Comparison of ENCODE assay signal across 21 cellular contexts in the genomic region with DNA sequence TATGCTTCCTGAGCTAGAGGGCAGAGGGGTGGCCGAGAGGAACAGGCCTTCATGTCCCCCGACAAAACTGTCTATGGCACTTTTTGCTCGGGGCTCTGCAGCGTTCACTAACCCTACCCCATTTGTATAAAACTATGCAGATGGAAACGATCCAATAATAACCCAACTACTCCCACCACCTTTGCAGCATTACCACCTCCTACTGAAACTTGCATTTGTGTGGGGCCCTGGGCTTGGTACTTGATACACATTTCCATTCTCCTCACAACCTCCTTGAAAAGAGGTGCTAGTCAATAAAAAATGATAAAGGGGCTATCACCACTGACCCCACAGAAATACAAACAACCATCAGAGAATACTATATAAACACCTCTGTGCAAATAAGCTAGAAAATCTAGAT.
"Had no signal": no experiment of that assay in that cellular context is flagged by ENCODE, and none has a peak within 500 bp of the region (broad histone marks: within the 10 kb centered on the region; RNA-seq: fewer than 3 reads in every experiment).

No MANE protein-coding gene starts in this region.

- ATAC-seq: activated T-cell treated with anti-CD3 and anti-CD28 coated beads, Interleukin-2, amount 50 U/mL, for 72 hours; T-helper 17 cell had no signal

- H3K9me3 ChIP-seq: adrenal gland had no signal

- H3K4me3 Mint-ChIP-seq: activated CD4-positive, alpha-beta memory T cell treated with anti-CD3 and anti-CD28 coated beads, Interleukin-2, amount 10 ng/mL, durations not matched to agents 7 days and 5 days; activated CD4-positive, alpha-beta T cell treated with anti-CD3 and anti-CD28 coated beads, Interleukin-2, amount 10 ng/mL, durations not matched to agents 7 days and 5 days; activated naive CD8-positive, alpha-beta T cell treated with anti-CD3 and anti-CD28 coated beads, Interleukin-2, amount 10 ng/mL, durations not matched to agents 7 days and 5 days; activated T-cell treated with anti-CD3 and anti-CD28 coated beads, Interleukin-2, amount 50 U/mL, for 72 hours; T-helper 17 cell had no signal

- H3K27me3 Mint-ChIP-seq: activated CD4-positive, alpha-beta memory T cell treated with anti-CD3 and anti-CD28 coated beads, Interleukin-2, amount 10 ng/mL, durations not matched to agents 7 days and 5 days; activated CD4-positive, alpha-beta T cell treated with anti-CD3 and anti-CD28 coated beads, Interleukin-2, amount 10 ng/mL, durations not matched to agents 7 days and 5 days; activated naive CD8-positive, alpha-beta T cell treated with anti-CD3 and anti-CD28 coated beads, Interleukin-2, amount 10 ng/mL, durations not matched to agents 7 days and 5 days; T-helper 17 cell had no signal

- H3K27me3 ChIP-seq: adrenal gland had no signal

- H3K4me3 ChIP-seq: adrenal gland had no signal

- H3K9me3 Mint-ChIP-seq: activated CD4-positive, alpha-beta memory T cell treated with anti-CD3 and anti-CD28 coated beads, Interleukin-2, amount 10 ng/mL, durations not matched to agents 7 days and 5 days; activated CD4-positive, alpha-beta T cell treated with anti-CD3 and anti-CD28 coated beads, Interleukin-2, amount 10 ng/mL, durations not matched to agents 7 days and 5 days had no signal

- DNase-seq: activated CD4-positive, alpha-beta memory T cell treated with anti-CD3 and anti-CD28 coated beads, Interleukin-2, amount 10 ng/mL, durations not matched to agents 7 days and 5 days; activated CD4-positive, alpha-beta T cell treated with anti-CD3 and anti-CD28 coated beads, Interleukin-2, amount 10 ng/mL, durations not matched to agents 7 days and 5 days; activated CD4-positive, CD25-positive, alpha-beta regulatory T cell; activated CD8-positive, alpha-beta memory T cell treated with anti-CD3 and anti-CD28 coated beads, Interleukin-2, amount 50 U/mL, for 4 hours; activated naive CD4-positive, alpha-beta T cell treated with anti-CD3 and anti-CD28 coated beads, Interleukin-2, amount 50 U/mL, for 16 hours; activated naive CD8-positive, alpha-beta T cell treated with anti-CD3 and anti-CD28 coated beads, Interleukin-2, amount 10 ng/mL, durations not matched to agents 7 days and 5 days; activated T-cell treated with anti-CD3 and anti-CD28 coated beads, Interleukin-2, amount 50 U/mL, for 72 hours; anterior cingulate cortex; Kasumi-1; KBM-7; NCI-H1048; NCI-H1930; NCI-H2107; NCI-H2171 treated with DMSO at 0.1 percent for 48 hours; NCI-H226; NCI-H526; NCI-H774; SIG-M5; T-helper 17 cell; T-helper 9 cell had no signal

- H3K36me3 ChIP-seq: adrenal gland had no signal

- H3K27ac Mint-ChIP-seq: activated CD4-positive, alpha-beta memory T cell treated with anti-CD3 and anti-CD28 coated beads, Interleukin-2, amount 10 ng/mL, durations not matched to agents 7 days and 5 days; activated CD4-positive, alpha-beta T cell treated with anti-CD3 and anti-CD28 coated beads, Interleukin-2, amount 10 ng/mL, durations not matched to agents 7 days and 5 days; activated naive CD8-positive, alpha-beta T cell treated with anti-CD3 and anti-CD28 coated beads, Interleukin-2, amount 10 ng/mL, durations not matched to agents 7 days and 5 days; activated T-cell treated with anti-CD3 and anti-CD28 coated beads, Interleukin-2, amount 50 U/mL, for 72 hours; T-helper 17 cell had no signal
